ENCODE assay signal across 23 cellular contexts in the genomic region with DNA sequence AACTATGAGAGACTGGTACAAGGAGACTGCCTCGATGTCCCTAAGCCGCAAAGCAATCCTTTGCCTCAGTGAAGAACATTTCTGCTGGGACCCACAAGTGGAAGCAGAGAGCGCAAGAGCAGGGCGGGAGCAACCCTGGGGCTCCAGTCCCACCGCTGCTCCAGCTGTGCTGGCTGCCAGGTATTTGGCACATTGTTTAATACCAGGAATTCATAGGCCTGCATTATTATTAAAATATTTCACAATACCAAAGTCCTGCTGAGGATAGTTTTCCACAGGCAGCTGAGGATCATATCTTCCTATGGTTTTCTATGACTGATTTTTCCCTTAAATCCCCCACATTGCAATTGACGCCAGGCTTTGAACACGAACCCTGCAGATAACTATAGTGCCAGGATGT.
DNase-seq lines count a peak whose midpoint lies in the region; ATAC-seq and TF ChIP-seq lines count a peak whose summit lies in the region.
"Had no signal": no experiment of that assay in that cellular context is flagged by ENCODE, and none has a peak within 500 bp of the region (broad histone marks: within the 10 kb centered on the region; RNA-seq: fewer than 3 reads in every experiment).

No MANE protein-coding gene starts in this region.

- H3K9me2 ChIP-seq in SK-N-SH, result no peaks in the 10 kb centered on the region

- H3K4me2 ChIP-seq in SK-N-SH, result no peak overlapping the region
- H3K4me2 ChIP-seq: A549 had no signal

- H3K4me3 ChIP-seq in fibroblast of the aortic adventitia (ENCODE audit: low read depth, low read length) (no peak overlapping the region), lower lobe of right lung (no peak overlapping the region), SK-N-SH (ENCODE audit: low read depth in 2 of 2, low read length in 1 of 2) (no peak overlapping the region)
- H3K4me3 ChIP-seq: A549, dorsolateral prefrontal cortex, psoas muscle, SK-N-MC, thoracic aorta had no signal

- POLR2A ChIA-PET in SK-N-SH (lab: Yijun Ruan, JAX), result no interaction called here

- H3K27me3 ChIP-seq in lower lobe of right lung (ENCODE audit: low read depth), result no peaks in the 10 kb centered on the region
- no peaks in the 10 kb centered on the region for H3K27me3 ChIP-seq in SK-N-SH (ENCODE audit: insufficient read depth)
- H3K27me3 ChIP-seq: dorsolateral prefrontal cortex, neutrophil had no signal

- no peaks in the 10 kb centered on the region for H3K79me2 ChIP-seq in SK-N-SH (ENCODE audit: insufficient read depth)

- TF ChIP-seq RAD21 in SK-N-SH (IDR thresholded peaks at IDR 0.05; ENCODE audit: low read length), result no peak

- H4K20me1 ChIP-seq in SK-N-SH (ENCODE audit: insufficient read depth), result no peaks in the 10 kb centered on the region

- no peaks in the 10 kb centered on the region for H3F3A ChIP-seq in SK-N-SH (replicated peaks; ENCODE audit: insufficient read depth)

- ATAC-seq in Right ventricle myocardium superior (ENCODE audit: poor library complexity) (peak; percentile 46), lower lobe of right lung (peak; percentile 55 to 57), GM19395 (IDR thresholded peaks at IDR 0.05; ENCODE audit: unreplicated experiment) (no peak)
- ATAC-seq: A549; activated CD8-positive, alpha-beta T cell treated with anti-CD3 and anti-CD28 coated beads, Interleukin-2, amount 10 ng/mL, durations not matched to agents 7 days and 5 days; psoas muscle had no signal

- intact Hi-C loops in Right ventricle myocardium superior (cut with DNase I), result no loop called here
- intact Hi-C loops in cardiac septum (cut with DNase I), result no loop called here
- intact Hi-C loops in lower lobe of right lung (cut with DNase I), result no loop called here

- no peak for TF ChIP-seq EP300 in SK-N-SH (IDR thresholded peaks at IDR 0.05; ENCODE audit: borderline replicate concordance in 1 of 2, low read depth in 1 of 2, low read length in 1 of 2)

- no peak overlapping the region for H3K27ac ChIP-seq in lower lobe of right lung
- no peak overlapping the region for H3K27ac ChIP-seq in SK-N-SH (ENCODE audit: low read depth in 2 of 2, low read length in 1 of 2)
- H3K27ac ChIP-seq: A549, dorsolateral prefrontal cortex, neutrophil, psoas muscle, SK-N-MC, thoracic aorta had no signal

- H2AFZ ChIP-seq in SK-N-SH (ENCODE audit: low read depth), result no peak overlapping the region

- WGBS in SK-N-SH (ENCODE audit: low lambda C conversion rate), result 66% methylated on average over 7 of the region's 7 CpGs

- CTCF ChIA-PET in SK-N-SH (lab: Yijun Ruan, JAX), result no interaction called here

- TF ChIP-seq CTCF in fibroblast of the aortic adventitia (IDR thresholded peaks at IDR 0.05; ENCODE audit: insufficient read depth, low read length) (no peak), lower lobe of right lung (IDR thresholded peaks at IDR 0.05) (no peak), SK-N-SH (IDR thresholded peaks at IDR 0.05) (no peak)

- no peaks in the 10 kb centered on the region for H3K36me3 ChIP-seq in lower lobe of right lung
- H3K36me3 ChIP-seq in SK-N-SH (replicated peaks in 1 of 2; ENCODE audit: control insufficient read depth in 1 of 2, insufficient read depth in 2 of 2, low read length in 1 of 2), result no peaks in the 10 kb centered on the region
- H3K36me3 ChIP-seq: neutrophil, thoracic aorta had no signal

- H3K9ac ChIP-seq in SK-N-SH, result no peak overlapping the region

- DNase-seq in Right ventricle myocardium superior (no peak), cardiac septum (ENCODE audit: low spot score) (no peak), fibroblast of the aortic adventitia (ENCODE audit: low read depth) (peak; percentile 48), lower lobe of right lung (no peak), NCI-H510A treated with DMSO at 0.1 percent for 48 hours (lab: John Stamatoyannopoulos, UW) (no peak), SK-N-SH (no peak), SIG-M5 treated with dmso at 0.1 percent for 504 hours (lab: John Stamatoyannopoulos, UW; ENCODE audit: unreplicated experiment) (no peak)
- DNase-seq: activated CD8-positive, alpha-beta T cell treated with anti-CD3 and anti-CD28 coated beads, Interleukin-2, amount 10 ng/mL, durations not matched to agents 7 days and 5 days; activated naive CD8-positive, alpha-beta T cell treated with anti-CD3 and anti-CD28 coated beads for 36 hours; activated T-cell treated with anti-CD3 and anti-CD28 coated beads for 4 hours; CD8-positive, alpha-beta memory T cell; dorsolateral prefrontal cortex; kidney; mesenchymal stem cell; NCI-H1092; NCI-H187; psoas muscle; RPMI8226 had no signal

- H3K9me3 ChIP-seq in lower lobe of right lung (no peaks in the 10 kb centered on the region), SK-N-SH (no peaks in the 10 kb centered on the region)
- H3K9me3 ChIP-seq: A549, neutrophil, psoas muscle, thoracic aorta had no signal

- peaks cover 7% of the 10 kb centered on the region for H3K4me1 ChIP-seq in lower lobe of right lung
- no peaks in the 10 kb centered on the region for H3K4me1 ChIP-seq in SK-N-SH (ENCODE audit: control insufficient read depth in 1 of 2, insufficient read depth in 2 of 2, low read depth in 1 of 2, low read length in 1 of 2)
- H3K4me1 ChIP-seq: A549, psoas muscle had no signal

TF ChIP-seq in SK-N-SH, 30 proteins besides CTCF, POLR2A, EP300 and RAD21 (continues in another document):
- TF ChIP-seq, protein P1, sequence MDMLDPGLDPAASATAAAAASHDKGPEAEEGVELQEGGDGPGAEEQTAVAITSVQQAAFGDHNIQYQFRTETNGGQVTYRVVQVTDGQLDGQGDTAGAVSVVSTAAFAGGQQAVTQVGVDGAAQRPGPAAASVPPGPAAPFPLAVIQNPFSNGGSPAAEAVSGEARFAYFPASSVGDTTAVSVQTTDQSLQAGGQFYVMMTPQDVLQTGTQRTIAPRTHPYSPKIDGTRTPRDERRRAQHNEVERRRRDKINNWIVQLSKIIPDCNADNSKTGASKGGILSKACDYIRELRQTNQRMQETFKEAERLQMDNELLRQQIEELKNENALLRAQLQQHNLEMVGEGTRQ (IDR thresholded peaks at IDR 0.05; ENCODE audit: borderline replicate concordance, low read depth, low read length), result no peak
- TF ChIP-seq, protein P2, sequence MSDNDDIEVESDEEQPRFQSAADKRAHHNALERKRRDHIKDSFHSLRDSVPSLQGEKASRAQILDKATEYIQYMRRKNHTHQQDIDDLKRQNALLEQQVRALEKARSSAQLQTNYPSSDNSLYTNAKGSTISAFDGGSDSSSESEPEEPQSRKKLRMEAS (IDR thresholded peaks at IDR 0.05; ENCODE audit: low read depth), result no peak
- TF ChIP-seq, protein P3, sequence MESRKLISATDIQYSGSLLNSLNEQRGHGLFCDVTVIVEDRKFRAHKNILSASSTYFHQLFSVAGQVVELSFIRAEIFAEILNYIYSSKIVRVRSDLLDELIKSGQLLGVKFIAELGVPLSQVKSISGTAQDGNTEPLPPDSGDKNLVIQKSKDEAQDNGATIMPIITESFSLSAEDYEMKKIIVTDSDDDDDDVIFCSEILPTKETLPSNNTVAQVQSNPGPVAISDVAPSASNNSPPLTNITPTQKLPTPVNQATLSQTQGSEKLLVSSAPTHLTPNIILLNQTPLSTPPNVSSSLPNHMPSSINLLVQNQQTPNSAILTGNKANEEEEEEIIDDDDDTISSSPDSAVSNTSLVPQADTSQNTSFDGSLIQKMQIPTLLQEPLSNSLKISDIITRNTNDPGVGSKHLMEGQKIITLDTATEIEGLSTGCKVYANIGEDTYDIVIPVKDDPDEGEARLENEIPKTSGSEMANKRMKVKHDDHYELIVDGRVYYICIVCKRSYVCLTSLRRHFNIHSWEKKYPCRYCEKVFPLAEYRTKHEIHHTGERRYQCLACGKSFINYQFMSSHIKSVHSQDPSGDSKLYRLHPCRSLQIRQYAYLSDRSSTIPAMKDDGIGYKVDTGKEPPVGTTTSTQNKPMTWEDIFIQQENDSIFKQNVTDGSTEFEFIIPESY (IDR thresholded peaks at IDR 0.05; ENCODE audit: borderline replicate concordance, low read depth), result no peak
- TF ChIP-seq TCF12 (IDR thresholded peaks at IDR 0.05), result no peak
- TF ChIP-seq ELF1 (IDR thresholded peaks at IDR 0.05), result no peak
- TF ChIP-seq, protein P4, sequence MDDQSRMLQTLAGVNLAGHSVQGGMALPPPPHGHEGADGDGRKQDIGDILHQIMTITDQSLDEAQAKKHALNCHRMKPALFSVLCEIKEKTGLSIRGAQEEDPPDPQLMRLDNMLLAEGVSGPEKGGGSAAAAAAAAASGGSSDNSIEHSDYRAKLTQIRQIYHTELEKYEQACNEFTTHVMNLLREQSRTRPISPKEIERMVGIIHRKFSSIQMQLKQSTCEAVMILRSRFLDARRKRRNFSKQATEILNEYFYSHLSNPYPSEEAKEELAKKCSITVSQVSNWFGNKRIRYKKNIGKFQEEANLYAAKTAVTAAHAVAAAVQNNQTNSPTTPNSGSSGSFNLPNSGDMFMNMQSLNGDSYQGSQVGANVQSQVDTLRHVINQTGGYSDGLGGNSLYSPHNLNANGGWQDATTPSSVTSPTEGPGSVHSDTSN (IDR thresholded peaks at IDR 0.05), result no peak
- TF ChIP-seq SMC3 (IDR thresholded peaks at IDR 0.05; ENCODE audit: low read depth, low read length), result no peak
- no peak for TF ChIP-seq NFIC (IDR thresholded peaks at IDR 0.05; ENCODE audit: borderline replicate concordance)
- TF ChIP-seq, protein P5, sequence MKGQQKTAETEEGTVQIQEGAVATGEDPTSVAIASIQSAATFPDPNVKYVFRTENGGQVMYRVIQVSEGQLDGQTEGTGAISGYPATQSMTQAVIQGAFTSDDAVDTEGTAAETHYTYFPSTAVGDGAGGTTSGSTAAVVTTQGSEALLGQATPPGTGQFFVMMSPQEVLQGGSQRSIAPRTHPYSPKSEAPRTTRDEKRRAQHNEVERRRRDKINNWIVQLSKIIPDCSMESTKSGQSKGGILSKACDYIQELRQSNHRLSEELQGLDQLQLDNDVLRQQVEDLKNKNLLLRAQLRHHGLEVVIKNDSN (IDR thresholded peaks at IDR 0.05; ENCODE audit: borderline replicate concordance, low read depth), result no peak
- TF ChIP-seq EZH2phosphoT487 (IDR thresholded peaks at IDR 0.05; ENCODE audit: borderline replicate concordance, low read depth), result no peak
- TF ChIP-seq YY1 (IDR thresholded peaks at IDR 0.05; ENCODE audit: low read depth), result no peak
- no peak for TF ChIP-seq GABPA (IDR thresholded peaks at IDR 0.05; ENCODE audit: low read depth)
- TF ChIP-seq RXRA (IDR thresholded peaks at IDR 0.05; ENCODE audit: borderline replicate concordance, low read depth), result no peak
